In genomic region chr5:32444191-32444945, GRCh38 we compare ENCODE assay signal across 8 cellular contexts. TPM values are rescaled to one million over a fixed set of nuclear protein-coding genes. Genes with fewer than 3 reads are reported as not detected.
DNase-seq lines count a peak whose midpoint lies in the region; ATAC-seq and TF ChIP-seq lines count a peak whose summit lies in the region.

TSS of gene ZFR (minus strand) at chr5:32444740. CDS start at chr5:32444658, 82 bp downstream.

- H3K27ac Mint-ChIP-seq in IgD-negative memory B cell = peak within 1 kb of the TSS; percentile 90 to 97 (median 93)

- peak within 1 kb of the TSS; percentile 70 for H3K4me3 ChIP-seq in epithelial cell of esophagus (ENCODE audit: low read length)
- peak within 1 kb of the TSS; percentile 80 for H3K4me3 ChIP-seq in mucosa of descending colon

- DNase-seq in DMS 273 treated with DMSO at 0.1 percent for 48 hours (lab: John Stamatoyannopoulos, UW) = peak; percentile 60
- peak; percentile 92 for DNase-seq in OCI-M1 (lab: John Stamatoyannopoulos, UW)
- DNase-seq in activated T-cell treated with anti-CD3 and anti-CD28 coated beads for 24 hours (ENCODE audit: low read depth) = peak; percentile 89
- peak; percentile 87 for DNase-seq in epithelial cell of esophagus (ENCODE audit: low read depth)
- peak; percentile 92 to 96 (median 94) for DNase-seq in mucosa of descending colon
- peak; percentile 72 to 85 for DNase-seq in stimulated activated CD8-positive, alpha-beta memory T cell treated with anti-CD3 and anti-CD28 coated beads, Interleukin-4, amount 100 ng/mL, for 1 hour (ENCODE audit: low read depth in 2 of 2, low spot score in 1 of 2)

- peaks cover 3% of the 10 kb centered on the region for H3K36me3 Mint-ChIP-seq in IgD-negative memory B cell

- intact Hi-C loops in mucosa of descending colon (cut with DNase I, micrococcal nuclease) = no loop called here

- ATAC-seq in GM21576 (IDR thresholded peaks at IDR 0.05; ENCODE audit: unreplicated experiment) (peak; percentile 71), mucosa of descending colon (peak; percentile 93)

- peak within 1 kb of the TSS; percentile 90 to 98 (median 94) for H3K4me3 Mint-ChIP-seq in IgD-negative memory B cell

- H3K4me1 Mint-ChIP-seq in IgD-negative memory B cell = peaks cover 32 to 48% (median 47%) of the 10 kb centered on the region in 3 donors

- no peaks in the 10 kb centered on the region for H3K27me3 Mint-ChIP-seq in IgD-negative memory B cell

- H3K9me3 ChIP-seq in mucosa of descending colon = no peaks in the 10 kb centered on the region

- H3K9me3 Mint-ChIP-seq in IgD-negative memory B cell = no peaks in the 10 kb centered on the region

- H3K4me1 ChIP-seq in mucosa of descending colon (ENCODE audit: low read depth) = peaks cover 25% of the 10 kb centered on the region

- TF ChIP-seq CTCF in epithelial cell of esophagus (IDR thresholded peaks at IDR 0.05; ENCODE audit: insufficient read depth, low read depth, low read length, missing control alignments) (no peak), mucosa of descending colon (IDR thresholded peaks at IDR 0.05) (no peak)

- no peaks in the 10 kb centered on the region for H3K36me3 ChIP-seq in mucosa of descending colon (ENCODE audit: low read depth)

RNA-seq across cellular contexts. Expression of gene ZFR, which starts in this region (rescaled TPM):
- polyA plus RNA-seq in IgD-negative memory B cell = 81.7 TPM
- total RNA-seq in mucosa of descending colon = 10 to 100 TPM; 44.0 to 73.3 (median 44.7) TPM

Comparison
In these comparisons a context has a peak if more than half of its experiments do, and no peak if none do; other contexts are left out.
1. Peak in every context shown above with its lines: DNase-seq, ATAC-seq and H3K4me3 ChIP-seq.